ENCODE assay signal across 2 cellular contexts in genomic region chr2:236592821-236593220, GRCh38.
TF ChIP-seq lines count a peak whose summit lies in the region.

No MANE protein-coding gene starts in this region.

TF ChIP-seq in HepG2, 621 proteins besides CTCF, POLR2A, EP300 and RAD21:
- TF ChIP-seq ZNF7 (CRISPR knock-in tag; IDR thresholded peaks at IDR 0.05) (0 out of 2 replicates have a peak, but pooled peaks have one; percentile 12), NFYB (CRISPR knock-in tag; IDR thresholded peaks at IDR 0.05) (no peak), PITX1 (CRISPR knock-in tag; IDR thresholded peaks at IDR 0.05) (peak; percentile 46; the same call in 1 of the 2 replicates), USF2 (IDR thresholded peaks at IDR 0.05; ENCODE audit: low read depth, low read length) (0 out of 2 replicates have a peak, but pooled peaks have one; percentile 24), USF2 (CRISPR knock-in tag; IDR thresholded peaks at IDR 0.05; ENCODE audit: borderline replicate concordance) (peak; percentile 50; the same call in 1 of the 2 replicates), BHLHE40 (IDR thresholded peaks at IDR 0.05; ENCODE audit: low read length) (0 out of 2 replicates have a peak, but pooled peaks have one; percentile 23), FOXA1 (IDR thresholded peaks at IDR 0.05) (no peak), FOXA1 (CRISPR knock-in tag; IDR thresholded peaks at IDR 0.05) (peak; percentile 66)

TF ChIP-seq in SK-N-SH, 30 proteins besides CTCF, POLR2A, EP300 and RAD21:
- TF ChIP-seq TCF12 (IDR thresholded peaks at IDR 0.05): no peak
- TF ChIP-seq TEAD4 (IDR thresholded peaks at IDR 0.05; ENCODE audit: borderline replicate concordance, insufficient read depth): no peak
- TF ChIP-seq USF1 (IDR thresholded peaks at IDR 0.05; ENCODE audit: borderline replicate concordance, low read depth): no peak
- TF ChIP-seq RCOR1 (IDR thresholded peaks at IDR 0.05; ENCODE audit: low read length): no peak
- TF ChIP-seq JUND (IDR thresholded peaks at IDR 0.05): no peak
- no peak for TF ChIP-seq SIN3A (IDR thresholded peaks at IDR 0.05; ENCODE audit: borderline replicate concordance, low read depth, low read length)
- TF ChIP-seq ZBTB33 (IDR thresholded peaks at IDR 0.05; ENCODE audit: borderline replicate concordance, low read depth): no peak
- no peak for TF ChIP-seq MXI1 (IDR thresholded peaks at IDR 0.05; ENCODE audit: low read depth, low read length)
- no peak for TF ChIP-seq NRF1 (IDR thresholded peaks at IDR 0.05; ENCODE audit: low read depth, low read length)
- no peak for TF ChIP-seq RFX5 (IDR thresholded peaks at IDR 0.05; ENCODE audit: low read length)
- TF ChIP-seq POLR2AphosphoS5 (IDR thresholded peaks at IDR 0.05; ENCODE audit: low read depth, low read length): no peak
- TF ChIP-seq GABPA (IDR thresholded peaks at IDR 0.05; ENCODE audit: low read depth): no peak
